14 cellular contexts compared by ENCODE assay signal in the genomic region with DNA sequence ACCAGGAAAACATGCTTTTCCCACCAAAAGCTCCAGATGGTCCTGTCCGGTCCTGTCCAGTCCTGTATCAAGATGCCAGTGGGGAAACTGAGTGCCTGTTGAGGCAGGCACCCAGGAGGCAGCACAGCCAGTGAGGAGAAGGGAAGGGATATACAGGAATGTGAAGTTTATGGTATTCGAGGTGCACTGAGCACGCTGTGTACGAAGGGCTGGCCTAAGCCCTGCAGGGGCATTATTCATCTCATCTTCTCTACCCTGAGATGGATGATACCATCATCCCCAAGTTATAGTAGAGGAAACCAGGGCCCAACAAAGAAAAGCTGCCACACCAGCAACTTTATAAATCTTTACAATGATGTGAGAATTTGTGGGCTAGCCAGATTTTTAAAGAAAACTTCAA. TPM values are rescaled to one million over a fixed set of nuclear protein-coding genes. Genes with fewer than 3 reads are reported as not detected.
DNase-seq lines count a peak whose midpoint lies in the region; ATAC-seq, FAIRE-seq and TF ChIP-seq lines count a peak whose summit lies in the region.
"Had no signal": no experiment of that assay in that cellular context is flagged by ENCODE, and none has a peak within 500 bp of the region (broad histone marks: within the 10 kb centered on the region; RNA-seq: fewer than 3 reads in every experiment).

No MANE protein-coding gene starts in this region.

- H3K27ac ChIP-seq in GM12878 (ENCODE audit: control insufficient read depth, insufficient read depth), result no peak overlapping the region
- no peak overlapping the region for H3K27ac ChIP-seq in neuronal stem cell (replicated peaks; ENCODE audit: low read length)
- H3K27ac ChIP-seq: cardiac muscle cell, thyroid gland had no signal

- H3K4me3 ChIP-seq in GM12878 (no peak overlapping the region), neuronal stem cell (ENCODE audit: low read length in 2 of 2) (no peak overlapping the region)
- H3K4me3 ChIP-seq: cardiac muscle cell, skin epidermis, thyroid gland had no signal

- intact Hi-C loops in GM12878 (cut with micrococcal nuclease; ENCODE audit: unreplicated experiment), result loop anchor here (1.0 to 10.0 kb wide), 3 partner anchors 55 to 143 kb away; no protein-coding TSS in a partner anchor

- no peaks in the 10 kb centered on the region for H3K79me1 ChIP-seq in neuronal stem cell (ENCODE audit: low read depth, low read length)

- no peak for TF ChIP-seq EP300 in GM12878 (IDR thresholded peaks at IDR 0.05; ENCODE audit: borderline replicate concordance in 1 of 2, control insufficient read depth in 1 of 2, low read depth in 2 of 2, low read length in 2 of 2)

- no peak overlapping the region for H3K9ac ChIP-seq in GM12878 (ENCODE audit: control insufficient read depth, insufficient read depth, low read length)
- no peak overlapping the region for H3K9ac ChIP-seq in neuronal stem cell (ENCODE audit: low read depth, low read length, poor library complexity)

- no peak overlapping the region for H4K8ac ChIP-seq in neuronal stem cell (ENCODE audit: low read depth, low read length)

- no peak overlapping the region for H2BK15ac ChIP-seq in neuronal stem cell (ENCODE audit: low read length)

- no peak overlapping the region for H2BK120ac ChIP-seq in neuronal stem cell (ENCODE audit: low read depth, low read length)

- no peak overlapping the region for H3K18ac ChIP-seq in neuronal stem cell (ENCODE audit: low read length)

- RAD21 ChIA-PET in GM12878 (lab: Charles Lee; ENCODE audit: unreplicated experiment), result interaction anchor here (1.6 kb wide), 1 partner anchor 55 kb away, joined by 5 read pairs; no protein-coding TSS in a partner anchor

- no peak for TF ChIP-seq RAD21 in GM12878 (IDR thresholded peaks at IDR 0.05; ENCODE audit: insufficient read depth, low read depth, low read length)

- FAIRE-seq in GM12878 (lab: Jason Lieb, UNC), result no peak

- SMC1A ChIA-PET in GM12878 (lab: Charles Lee; ENCODE audit: uncharacterized antibody, unreplicated experiment), result interaction anchor here (0.9 to 1.1 kb wide), 3 partner anchors 92 to 227 kb away, joined by 3 to 5 read pairs (median 4); no protein-coding TSS in a partner anchor

- ATAC-seq in GM19452 (IDR thresholded peaks at IDR 0.05; ENCODE audit: unreplicated experiment) (peak; percentile 22), HG03432 (IDR thresholded peaks at IDR 0.05; ENCODE audit: unreplicated experiment) (peak; percentile 13), GM12878 (0 out of 3 replicates have a peak, but pooled peaks have one; percentile 16)

- no peak overlapping the region; the same call in 1 of the 2 replicates for H2AFZ ChIP-seq in GM12878 (ENCODE audit: control insufficient read depth, low read depth, low read length)
- peak overlapping the region; percentile 76 for H2AFZ ChIP-seq in neuronal stem cell (ENCODE audit: low read length)

- POLR2A ChIA-PET in GM12878 (lab: Charles Lee), result no interaction called here

- no peaks in the 10 kb centered on the region for H3K79me2 ChIP-seq in GM12878 (ENCODE audit: control insufficient read depth, insufficient read depth, low read length)

- H3K4me2 ChIP-seq in GM12878 (ENCODE audit: control insufficient read depth, insufficient read depth) (no peak overlapping the region), neuronal stem cell (ENCODE audit: insufficient read depth, low read length, poor library complexity, severe bottlenecking) (no peak overlapping the region)

- no peak for TF ChIP-seq CTCF in GM12878 (IDR thresholded peaks at IDR 0.05 in 2 of 3, conservative IDR thresholded peaks at IDR 0.05 in 1 of 3; ENCODE audit: control insufficient read depth in 2 of 3, extremely low read depth in 1 of 3, insufficient read depth in 1 of 3, low read depth in 3 of 3, low read length in 3 of 3)

- H4K20me1 ChIP-seq in GM12878 (ENCODE audit: control insufficient read depth, insufficient read depth), result no peaks in the 10 kb centered on the region

- H2BK12ac ChIP-seq in neuronal stem cell (ENCODE audit: low read length), result no peak overlapping the region

- H3K36me3 ChIP-seq in GM12878 (ENCODE audit: control insufficient read depth in 2 of 2, insufficient read depth in 2 of 2, low read length in 1 of 2) (no peaks in the 10 kb centered on the region), neuronal stem cell (replicated peaks in 1 of 2; ENCODE audit: control insufficient read depth in 2 of 2, insufficient read depth in 2 of 2, low read length in 2 of 2) (no peaks in the 10 kb centered on the region)
- H3K36me3 ChIP-seq: cardiac muscle cell, thyroid gland had no signal

- H4K91ac ChIP-seq in neuronal stem cell (ENCODE audit: low read depth, low read length, poor library complexity), result no peak overlapping the region

- no peak overlapping the region for H3K4ac ChIP-seq in neuronal stem cell (ENCODE audit: low read length)

- CTCF ChIA-PET in GM12878 (lab: Yijun Ruan, JAX), result interaction anchor here (0.7 to 2.5 kb wide), 7 partner anchors 9 to 143 kb away, joined by 3 to 16 read pairs (median 5); no protein-coding TSS in a partner anchor

- H3K27me3 ChIP-seq in GM12878 (replicated peaks in 1 of 2; ENCODE audit: control insufficient read depth in 2 of 2, insufficient read depth in 2 of 2, low read length in 1 of 2) (peaks cover 0 to 2% of the 10 kb centered on the region in 2 experiments; a peak in 1 of 4 replicates), neuronal stem cell (ENCODE audit: control insufficient read depth in 3 of 3, insufficient read depth in 3 of 3, low read depth in 1 of 3, low read length in 3 of 3) (no peaks in the 10 kb centered on the region)
- H3K27me3 ChIP-seq: cardiac muscle cell had no signal

- no peak for DNase-seq in GM12878 (ENCODE audit: low read depth, low spot score)
- no peak for DNase-seq in neuronal stem cell (ENCODE audit: low spot score)
- no peak for DNase-seq in cerebellum (ENCODE audit: low spot score)
- no peak for DNase-seq in D341Med (ENCODE audit: low spot score)
- DNase-seq in OCI-M1 (lab: John Stamatoyannopoulos, UW), result no peak
- DNase-seq: T1000 had no signal

- no peak for TF ChIP-seq POLR2A in GM12878 (IDR thresholded peaks at IDR 0.05; ENCODE audit: low read depth, low read length)

- in situ Hi-C loops in GM12878 (cut with MboI), result no loop called here

- 94% methylated on average over 4 of the region's 4 CpGs for WGBS in GM12878 (ENCODE audit: insufficient coverage, insufficient replicate concordance, low lambda C conversion rate, missing lambda C conversion rate)
- no CpG with 5 or more reads among the region's 4 CpGs for WGBS in neuronal stem cell (ENCODE audit: extremely low coverage in 2 of 2, insufficient read length in 2 of 2, insufficient replicate concordance in 1 of 2), 2 donors

- H3K4me1 ChIP-seq in GM12878 (ENCODE audit: control insufficient read depth, insufficient read depth, low read length) (no peaks in the 10 kb centered on the region), neuronal stem cell (ENCODE audit: control insufficient read depth in 2 of 2, insufficient read depth in 1 of 2, low read depth in 1 of 2, low read length in 2 of 2) (no peaks in the 10 kb centered on the region)

- H2BK5ac ChIP-seq in neuronal stem cell (ENCODE audit: low read length), result no peak overlapping the region

- no TSS peak for BruUV-seq in GM12878 (replicated peaks; lab: Mats Ljungman, UMichigan)

- no peak overlapping the region for H2AK5ac ChIP-seq in neuronal stem cell (ENCODE audit: low read depth, low read length)

- no peak overlapping the region for H3K23ac ChIP-seq in neuronal stem cell (ENCODE audit: low read depth, low read length, poor library complexity)

- no peak overlapping the region for H3K14ac ChIP-seq in neuronal stem cell (ENCODE audit: low read length)

- H3K9me3 ChIP-seq in GM12878 (replicated peaks; ENCODE audit: control insufficient read depth, insufficient read depth, low read length) (no peaks in the 10 kb centered on the region), neuronal stem cell (replicated peaks in 1 of 2; ENCODE audit: control insufficient read depth in 2 of 2, insufficient read depth in 1 of 2, low read depth in 1 of 2, low read length in 2 of 2) (no peaks in the 10 kb centered on the region)
- H3K9me3 ChIP-seq: thyroid gland had no signal

TF ChIP-seq in GM12878, 131 proteins besides CTCF, POLR2A, EP300 and RAD21 (continues in another document):
- TF ChIP-seq BMI1 (IDR thresholded peaks at IDR 0.05; ENCODE audit: borderline replicate concordance) (no peak), SUPT20H (IDR thresholded peaks at IDR 0.05; ENCODE audit: borderline replicate concordance, control insufficient read depth, low read depth, low read length) (no peak), CREM (IDR thresholded peaks at IDR 0.05; ENCODE audit: low read depth) (no peak), CBX5 (IDR thresholded peaks at IDR 0.05; ENCODE audit: low read depth) (no peak), WRNIP1 (IDR thresholded peaks at IDR 0.05; ENCODE audit: borderline replicate concordance, low read depth, low read length) (no peak), EZH2 (IDR thresholded peaks at IDR 0.05; ENCODE audit: borderline replicate concordance, control insufficient read depth, low read depth, low read length) (no peak), SIX5 (IDR thresholded peaks at IDR 0.05; ENCODE audit: low read depth, low read length, severe bottlenecking) (no peak)

RNA-seq across cellular contexts. Expression of a gene that starts 23.4 kb away (rescaled TPM):
- total RNA-seq in GM12878 (2013; cell fraction: nucleolus; rRNA removed), result not detected in 2 replicates
- total RNA-seq in GM12878 (2014; rRNA removed) (not detected in 2 replicates), GM12878 (2014; rRNA removed; fragmentation: Illumina TruSeq; extraction: Trizol) (not detected in 2 replicates), GM12878 (2021) (not detected in 2 replicates), cerebellum (not detected)
- not detected for polyA plus RNA-seq in GM12878 (2011; ENCODE audit: low read depth)
- polyA plus RNA-seq in GM12878 (2011; rRNA removed) (not detected in 2 replicates), GM12878 (2014; fragmentation: Illumina TruSeq; extraction: Trizol) (not detected in 2 replicates), GM12878 (2014; fragmentation: Nextera tagmentation; extraction: Ambion mirVana) (not detected), GM12878 (2014; rRNA removed) (not detected in 2 replicates), GM12878 (2016; fragmentation: Nextera tagmentation; extraction: Ambion mirVana) (not detected)
- not detected in 2 replicates for polyA plus RNA-seq in GM12878 (2011; cell fraction: cytosol; rRNA removed)
- not detected in 2 replicates for polyA plus RNA-seq in GM12878 (2011; cell fraction: nucleus; rRNA removed)
- polyA plus RNA-seq in GM12878 (2012), result not detected in 2 replicates
- not detected in 2 replicates for polyA minus RNA-seq in GM12878 (2011; rRNA and poly(A)+ RNA removed)
- not detected in 2 replicates for polyA minus RNA-seq in GM12878 (2011; cell fraction: cytosol; rRNA and poly(A)+ RNA removed)
- polyA minus RNA-seq in GM12878 (2011; cell fraction: nucleus; rRNA and poly(A)+ RNA removed), result not detected in 2 replicates
- not detected for polyA plus RNA-seq in neuronal stem cell (2013, experiment 1 of 2)
- polyA plus RNA-seq in neuronal stem cell (2013, experiment 2 of 2), result not detected
- total RNA-seq: activated naive CD8-positive, alpha-beta T cell treated with anti-CD3 and anti-CD28 coated beads for 36 hours; cardiac muscle cell; left colon; thyroid gland had no signal
- polyA plus RNA-seq: BJ, cardiac muscle cell had no signal
